Comparison of ENCODE assay signal across 1 cellular context in genomic region chr5:14464661-14465060, GRCh38.
TF ChIP-seq lines count a peak whose summit lies in the region.

No MANE protein-coding gene starts in this region.

TF ChIP-seq in IMR-90, 13 proteins besides CTCF, POLR2A, EP300 and RAD21 (continued from another document):
- no peak for TF ChIP-seq NFE2L2 (IDR thresholded peaks at IDR 0.05; ENCODE audit: low read depth, low read length)
